ENCODE assay signal across 23 cellular contexts in genomic region chr7:69864822-69865221, GRCh38.
DNase-seq lines count a peak whose midpoint lies in the region; ATAC-seq, FAIRE-seq and TF ChIP-seq lines count a peak whose summit lies in the region.
"Had no signal": no experiment of that assay in that cellular context is flagged by ENCODE, and none has a peak within 500 bp of the region (broad histone marks: within the 10 kb centered on the region; RNA-seq: fewer than 3 reads in every experiment).

No MANE protein-coding gene starts in this region.

- H3K27me3 Mint-ChIP-seq in Calu3 (ENCODE audit: unreplicated experiment): no peaks in the 10 kb centered on the region
- H3K27me3 Mint-ChIP-seq: progenitor cell of endocrine pancreas had no signal

- H3K9me3 Mint-ChIP-seq in Calu3 (ENCODE audit: low read depth, unreplicated experiment): no peaks in the 10 kb centered on the region
- H3K9me3 Mint-ChIP-seq: activated T-helper 2 cell treated with anti-CD3 and anti-CD28 coated beads, Interferon-gamma antibody, Interleukin-2, Interleukin-4, amounts not matched to agents 10 μg/mL and 5 μg/mL and 100 μg/mL, durations not matched to agents 14 hours and 24 hours and 36 hours; stimulated activated naive CD8-positive, alpha-beta T cell treated with anti-CD3 and anti-CD28 coated beads, Interleukin-15, amount 100 ng/mL, for 72 hours had no signal

- no peak overlapping the region for H3K4me3 ChIP-seq in left lung
- H3K4me3 ChIP-seq: lung, spleen had no signal

- H3K4me1 Mint-ChIP-seq in Calu3 (ENCODE audit: low read depth, unreplicated experiment): no peaks in the 10 kb centered on the region
- H3K4me1 Mint-ChIP-seq: naive thymus-derived CD4-positive, alpha-beta T cell; stimulated activated naive CD8-positive, alpha-beta T cell treated with anti-CD3 and anti-CD28 coated beads, Interleukin-15, amount 100 ng/mL, for 72 hours had no signal

- no peak overlapping the region for H3K27ac Mint-ChIP-seq in Calu3 (ENCODE audit: unreplicated experiment)
- H3K27ac Mint-ChIP-seq: activated T-helper 2 cell treated with anti-CD3 and anti-CD28 coated beads, Interferon-gamma antibody, Interleukin-2, Interleukin-4, amounts not matched to agents 10 μg/mL and 5 μg/mL and 100 μg/mL, durations not matched to agents 14 hours and 24 hours and 36 hours; naive thymus-derived CD4-positive, alpha-beta T cell; progenitor cell of endocrine pancreas; stimulated activated naive CD8-positive, alpha-beta T cell treated with anti-CD3 and anti-CD28 coated beads, Interleukin-15, amount 100 ng/mL, for 72 hours had no signal

- H3K4me1 ChIP-seq in left lung: no peaks in the 10 kb centered on the region

- H3K36me3 Mint-ChIP-seq in Calu3 (ENCODE audit: insufficient read depth, unreplicated experiment): no peaks in the 10 kb centered on the region
- H3K36me3 Mint-ChIP-seq: naive thymus-derived CD4-positive, alpha-beta T cell had no signal

- intact Hi-C loops in left lung (cut with DNase I) (no loop called here), Calu3 (cut with micrococcal nuclease; ENCODE audit: unreplicated experiment) (no loop called here)

- CTCF ChIA-PET in Calu3 (lab: Charles Lee): interaction anchor here (0.7 kb wide), 1 partner anchor 22 kb away, joined by 5 read pairs; no protein-coding TSS in a partner anchor

- DNase-seq in GM18507 (ENCODE audit: extremely low spot score, insufficient read length, low read depth): no peak
- DNase-seq in NCI-H2171 (lab: John Stamatoyannopoulos, UW): peak; percentile 62
- DNase-seq in left lung: no peak
- no peak for DNase-seq in Calu3
- no peak for DNase-seq in frontal cortex (ENCODE audit: low spot score in 2 of 2)
- DNase-seq: C1 segment of cervical spinal cord; foreskin melanocyte; HCEC 1CT; MM.1S; naive thymus-derived CD4-positive, alpha-beta T cell; NCI-H510A; spleen; stimulated activated naive CD8-positive, alpha-beta T cell treated with anti-CD3 and anti-CD28 coated beads, Interleukin-15, amount 100 ng/mL, for 72 hours had no signal

- H3K27me3 ChIP-seq in left lung: no peaks in the 10 kb centered on the region
- H3K27me3 ChIP-seq: spleen had no signal

- H3K27ac ChIP-seq in left lung: no peak overlapping the region
- H3K27ac ChIP-seq: spleen, VCaP had no signal

- H3K36me3 ChIP-seq in left lung: no peaks in the 10 kb centered on the region
- H3K36me3 ChIP-seq: spleen had no signal

- H3K4me3 Mint-ChIP-seq in Calu3 (ENCODE audit: low read depth, unreplicated experiment): no peak overlapping the region
- H3K4me3 Mint-ChIP-seq: naive thymus-derived CD4-positive, alpha-beta T cell; stimulated activated naive CD8-positive, alpha-beta T cell treated with anti-CD3 and anti-CD28 coated beads, Interleukin-15, amount 100 ng/mL, for 72 hours had no signal

- H3K9me3 ChIP-seq in left lung: no peaks in the 10 kb centered on the region
- H3K9me3 ChIP-seq: spleen had no signal

- ATAC-seq in GM21360 (IDR thresholded peaks at IDR 0.05; ENCODE audit: unreplicated experiment) (peak; percentile 60), HG02973 (IDR thresholded peaks at IDR 0.05; ENCODE audit: unreplicated experiment) (peak; percentile 69), left lung (no peak)
- ATAC-seq: HepG2; naive thymus-derived CD4-positive, alpha-beta T cell; Panc1; stimulated activated naive CD8-positive, alpha-beta T cell treated with anti-CD3 and anti-CD28 coated beads, Interleukin-15, amount 100 ng/mL, for 72 hours had no signal

- FAIRE-seq in GM18507 (lab: Jason Lieb, UNC): peak; percentile 46
- no peak for FAIRE-seq in frontal cortex (lab: Jason Lieb, UNC)
- FAIRE-seq: endothelial cell of umbilical vein, GM19239, HepG2 had no signal

- no TSS peak for BruUV-seq in Calu3 (replicated peaks; lab: Mats Ljungman, UMichigan)

- TF ChIP-seq CTCF in left lung (IDR thresholded peaks at IDR 0.05) (no peak), Calu3 (IDR thresholded peaks at IDR 0.05; ENCODE audit: unreplicated experiment) (no peak)
